16 cellular contexts compared by ENCODE assay signal in the genomic region with DNA sequence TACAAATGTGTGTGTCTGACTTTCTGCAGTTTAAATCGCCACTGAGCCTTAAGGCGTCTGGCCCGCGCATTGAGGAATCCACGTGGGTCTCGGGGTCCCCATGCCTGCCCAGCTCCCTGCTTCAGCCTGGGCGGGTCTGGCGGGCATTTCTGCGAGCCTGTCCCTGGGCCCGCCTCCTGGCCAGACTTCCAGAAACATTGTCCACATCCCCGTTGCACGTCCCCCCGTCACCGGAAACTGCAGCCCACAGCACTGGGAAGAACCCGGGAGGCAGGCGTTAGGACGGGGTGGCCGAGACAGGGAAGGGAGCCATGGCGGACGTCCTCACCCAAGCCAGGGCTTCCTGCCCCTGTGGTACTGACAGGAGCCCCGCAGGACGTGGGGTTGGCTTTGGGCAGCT.
"Had no signal": no experiment of that assay in that cellular context is flagged by ENCODE, and none has a peak within 500 bp of the region (broad histone marks: within the 10 kb centered on the region; RNA-seq: fewer than 3 reads in every experiment).

No MANE protein-coding gene starts in this region.

- H3K9me3 ChIP-seq: gastrocnemius medialis, heart left ventricle, tibial nerve, uterus had no signal

- H3K4me1 ChIP-seq: gastrocnemius medialis, heart left ventricle, tibial nerve, uterus had no signal

- ATAC-seq: activated CD8-positive, alpha-beta memory T cell treated with anti-CD3 and anti-CD28 coated beads, Interleukin-2, amount 10 ng/mL, durations not matched to agents 7 days and 5 days; activated naive CD8-positive, alpha-beta T cell treated with anti-CD3 and anti-CD28 coated beads, Interleukin-2, amount 50 U/mL, for 24 hours; gastrocnemius medialis; heart left ventricle; left ventricle myocardium superior; stimulated activated naive CD8-positive, alpha-beta T cell treated with anti-CD3 and anti-CD28 coated beads, Interleukin-15, Interleukin-2, amounts not matched to agents 100 U/mL and 50 U/mL, for 24 hours had no signal

- H3K36me3 ChIP-seq: gastrocnemius medialis, heart left ventricle, uterus had no signal

- H3K27me3 ChIP-seq: tibial nerve, uterus had no signal

- H3K4me3 ChIP-seq: gastrocnemius medialis, heart left ventricle, tibial nerve, uterus had no signal

- H3K27ac ChIP-seq: gastrocnemius medialis, heart left ventricle, tibial nerve, uterus had no signal

- DNase-seq: activated CD4-positive, alpha-beta T cell treated with anti-CD3 and anti-CD28 coated beads for 1 hour; activated CD4-positive, alpha-beta T cell treated with anti-CD3 and anti-CD28 coated beads, Interleukin-2, amount 50 U/mL, for 48 hours; activated CD8-positive, alpha-beta memory T cell treated with anti-CD3 and anti-CD28 coated beads, Interleukin-2, amount 10 ng/mL, durations not matched to agents 7 days and 5 days; activated effector memory CD4-positive, alpha-beta T cell treated with Interleukin-2 at 50 U/mL for 16 hours; activated naive CD4-positive, alpha-beta T cell treated with anti-CD3 and anti-CD28 coated beads, Interleukin-2, amount 10 ng/mL, durations not matched to agents 7 days and 5 days; activated naive CD8-positive, alpha-beta T cell treated with anti-CD3 and anti-CD28 coated beads, Interleukin-2, amount 50 U/mL, for 24 hours; anterior cingulate cortex; cortex of kidney; gastrocnemius medialis; heart left ventricle; left ventricle myocardium superior; mesendoderm; stimulated activated CD4-positive, alpha-beta T cell treated with anti-CD3 and anti-CD28 coated beads, Interleukin-2, amount 100 ng/mL, for 24 hours; stimulated activated naive CD8-positive, alpha-beta T cell treated with anti-CD3 and anti-CD28 coated beads, Interleukin-15, Interleukin-2, amounts not matched to agents 100 U/mL and 50 U/mL, for 24 hours; uterus had no signal
